In genomic region chr5:34804913-34805312, GRCh38 we compare ENCODE assay signal across 30 cellular contexts. TPM values are rescaled to one million over a fixed set of nuclear protein-coding genes. Genes with fewer than 3 reads are reported as not detected.
DNase-seq lines count a peak whose midpoint lies in the region; FAIRE-seq and TF ChIP-seq lines count a peak whose summit lies in the region.
"Had no signal": no experiment of that assay in that cellular context is flagged by ENCODE, and none has a peak within 500 bp of the region (broad histone marks: within the 10 kb centered on the region; RNA-seq: fewer than 3 reads in every experiment).

No MANE protein-coding gene starts in this region.

- H3K27me3 Mint-ChIP-seq in mesothelial cell of epicardium (ENCODE audit: low read depth): no peaks in the 10 kb centered on the region
- no peaks in the 10 kb centered on the region for H3K27me3 Mint-ChIP-seq in activated naive CD4-positive, alpha-beta T cell treated with anti-CD3 and anti-CD28 coated beads for 36 hours (ENCODE audit: low read depth)
- H3K27me3 Mint-ChIP-seq: activated CD4-positive, alpha-beta T cell treated with anti-CD3 and anti-CD28 coated beads, Interleukin-2, amount 10 ng/mL, durations not matched to agents 24 days and 14 days; CD4-positive, alpha-beta T cell had no signal

- intact Hi-C loops in activated naive CD4-positive, alpha-beta T cell treated with anti-CD3 and anti-CD28 coated beads for 36 hours (cut with micrococcal nuclease): no loop called here

- peak; percentile 23 for FAIRE-seq in bronchial epithelial cell (lab: Jason Lieb, UNC)
- FAIRE-seq: D721Med, GM12878 had no signal

- H3K27me3 ChIP-seq in bronchial epithelial cell (ENCODE audit: control insufficient read depth, insufficient read depth, low read length): no peaks in the 10 kb centered on the region
- H3K27me3 ChIP-seq: colonic mucosa, esophagus muscularis mucosa, gastrocnemius medialis, ovary had no signal

- peak overlapping the region; percentile 50 for H3K27ac Mint-ChIP-seq in mesothelial cell of epicardium
- H3K27ac Mint-ChIP-seq in activated naive CD4-positive, alpha-beta T cell treated with anti-CD3 and anti-CD28 coated beads for 36 hours: no peak overlapping the region
- H3K27ac Mint-ChIP-seq: activated CD4-positive, alpha-beta T cell treated with anti-CD3 and anti-CD28 coated beads, Interleukin-2, amount 10 ng/mL, durations not matched to agents 24 days and 14 days; CD4-positive, alpha-beta T cell; immature natural killer cell had no signal

- peaks cover 6% of the 10 kb centered on the region for H3K4me1 Mint-ChIP-seq in mesothelial cell of epicardium
- no peaks in the 10 kb centered on the region for H3K4me1 Mint-ChIP-seq in activated naive CD4-positive, alpha-beta T cell treated with anti-CD3 and anti-CD28 coated beads for 36 hours (ENCODE audit: low read depth)
- H3K4me1 Mint-ChIP-seq: activated CD4-positive, alpha-beta T cell treated with anti-CD3 and anti-CD28 coated beads, Interleukin-2, amount 10 ng/mL, durations not matched to agents 24 days and 14 days; immature natural killer cell had no signal

- H3K36me3 ChIP-seq in bronchial epithelial cell (ENCODE audit: control insufficient read depth, insufficient read depth, low read length): peaks cover 7% of the 10 kb centered on the region
- H3K36me3 ChIP-seq: colonic mucosa, gastrocnemius medialis, ovary had no signal

- H3K9me3 Mint-ChIP-seq in mesothelial cell of epicardium: no peaks in the 10 kb centered on the region
- no peaks in the 10 kb centered on the region for H3K9me3 Mint-ChIP-seq in activated naive CD4-positive, alpha-beta T cell treated with anti-CD3 and anti-CD28 coated beads for 36 hours
- H3K9me3 Mint-ChIP-seq: activated CD4-positive, alpha-beta T cell treated with anti-CD3 and anti-CD28 coated beads, Interleukin-2, amount 10 ng/mL, durations not matched to agents 24 days and 14 days; CD4-positive, alpha-beta T cell had no signal

- no peak overlapping the region for H3K4me3 ChIP-seq in bronchial epithelial cell (ENCODE audit: low read depth, low read length)
- H3K4me3 ChIP-seq: colonic mucosa, esophagus muscularis mucosa, gastrocnemius medialis, GM12878, left ventricle myocardium inferior, mucosa of descending colon, ovary had no signal

- CTCF ChIA-PET in activated naive CD4-positive, alpha-beta T cell treated with anti-CD3 and anti-CD28 coated beads for 36 hours (lab: Charles Lee): no interaction called here

- TF ChIP-seq CTCF in bronchial epithelial cell (IDR thresholded peaks at IDR 0.05; ENCODE audit: insufficient read depth, low read length, severe bottlenecking) (no peak), mesothelial cell of epicardium (IDR thresholded peaks at IDR 0.05; ENCODE audit: unreplicated experiment) (no peak)

- H3K36me3 Mint-ChIP-seq in mesothelial cell of epicardium: peaks cover 48% of the 10 kb centered on the region
- H3K36me3 Mint-ChIP-seq in activated naive CD4-positive, alpha-beta T cell treated with anti-CD3 and anti-CD28 coated beads for 36 hours (ENCODE audit: low read depth): no peaks in the 10 kb centered on the region
- H3K36me3 Mint-ChIP-seq: immature natural killer cell had no signal

- H3K4me3 Mint-ChIP-seq in mesothelial cell of epicardium: no peak overlapping the region
- no peak overlapping the region for H3K4me3 Mint-ChIP-seq in activated naive CD4-positive, alpha-beta T cell treated with anti-CD3 and anti-CD28 coated beads for 36 hours
- H3K4me3 Mint-ChIP-seq: activated CD4-positive, alpha-beta T cell treated with anti-CD3 and anti-CD28 coated beads, Interleukin-2, amount 10 ng/mL, durations not matched to agents 24 days and 14 days; CD4-positive, alpha-beta T cell; immature natural killer cell had no signal

- DNase-seq in NCI-H2196 (lab: John Stamatoyannopoulos, UW; ENCODE audit: unreplicated experiment) (peak; percentile 19), NCI-H2196 treated with DMSO at 0.1 percent for 48 hours (lab: John Stamatoyannopoulos, UW; ENCODE audit: unreplicated experiment) (no peak), bronchial epithelial cell (ENCODE audit: low read depth) (no peak), mesothelial cell of epicardium (ENCODE audit: low spot score in 2 of 2, unreplicated experiment in 2 of 2) (no peak), DMS 273 (lab: John Stamatoyannopoulos, UW; ENCODE audit: unreplicated experiment) (no peak), epidermal melanocyte (ENCODE audit: insufficient read length, low spot score) (no peak), NCI-H2227 treated with DMSO at 0.1 percent for 48 hours (lab: John Stamatoyannopoulos, UW) (no peak)
- DNase-seq in activated naive CD4-positive, alpha-beta T cell treated with anti-CD3 and anti-CD28 coated beads for 36 hours: no peak
- DNase-seq: 8988T; activated CD4-positive, alpha-beta T cell treated with anti-CD3 and anti-CD28 coated beads, Interleukin-2, amount 10 ng/mL, durations not matched to agents 24 days and 14 days; activated gamma-delta T cell; activated T-cell treated with anti-CD3 and anti-CD28 coated beads, Interleukin-2, amount 50 U/mL, for 1 hour; AML-193; CD4-positive, alpha-beta T cell; colonic mucosa; effector memory CD4-positive, alpha-beta T cell; gastrocnemius medialis; hypothalamus; immature natural killer cell; left ventricle myocardium inferior; mucosa of descending colon; NCI-H1436; NCI-H2081 treated with DMSO at 0.1 percent for 48 hours; NCI-H524 treated with DMSO at 0.1 percent for 48 hours; ovary; SHP77; stimulated activated CD4-positive, alpha-beta T cell treated with anti-CD3 and anti-CD28 coated beads, Interleukin-2, amount 100 ng/mL, for 48 hours had no signal

RNA-seq across cellular contexts. Expression of gene TTC23L, which starts 34.1 kb away (rescaled TPM):
- under 0.01 and 0.26 TPM in 2 replicates for total RNA-seq in bronchial epithelial cell
- 2.4 to 2.7 TPM (median 2.6 TPM) in 3 replicates for total RNA-seq in mesothelial cell of epicardium
- under 1 TPM; 0.42 to 0.43 TPM for total RNA-seq in activated naive CD4-positive, alpha-beta T cell treated with anti-CD3 and anti-CD28 coated beads for 36 hours
- total RNA-seq: activated CD4-positive, alpha-beta T cell treated with anti-CD3 and anti-CD28 coated beads, Interleukin-2, amount 10 ng/mL, durations not matched to agents 24 days and 14 days; esophagus muscularis mucosa; gastrocnemius medialis; left ventricle myocardium inferior had no signal
